Comparison of ENCODE assay signal across 22 cellular contexts in genomic region chr22:40067639-40068038, GRCh38.
"Had no signal": no experiment of that assay in that cellular context is flagged by ENCODE, and none has a peak within 500 bp of the region (broad histone marks: within the 10 kb centered on the region; RNA-seq: fewer than 3 reads in every experiment).

No MANE protein-coding gene starts in this region.

- DNase-seq: activated CD4-positive, alpha-beta T cell treated with anti-CD3 and anti-CD28 coated beads for 1 hour; activated CD8-positive, alpha-beta memory T cell treated with anti-CD3 and anti-CD28 coated beads, Interleukin-2, amount 10 ng/mL, durations not matched to agents 7 days and 5 days; activated naive CD4-positive, alpha-beta T cell; activated T-cell treated with anti-CD3 and anti-CD28 coated beads for 4 hours; anterior cingulate cortex; body of pancreas; caudate nucleus; effector CD8-positive, alpha-beta T cell; foreskin keratinocyte; kidney glomerular epithelial cell; left lung; mammary epithelial cell; naive thymus-derived CD8-positive, alpha-beta T cell; retina; stimulated activated CD4-positive, alpha-beta T cell treated with anti-CD3 and anti-CD28 coated beads, Interleukin-4, amount 100 ng/mL, for 24 hours; T-cell; transverse colon; uterus had no signal

- H3K4me1 Mint-ChIP-seq: mesothelial cell of epicardium had no signal

- H3K27me3 Mint-ChIP-seq: activated CD8-positive, alpha-beta memory T cell treated with anti-CD3 and anti-CD28 coated beads, Interleukin-2, amount 10 ng/mL, durations not matched to agents 7 days and 5 days; dendritic cell treated with granulocyte-macrophage colony-stimulating factor and Interleukin-4, amounts not matched to agents 40 ng/mL and 50 ng/mL, for 4 days; naive thymus-derived CD8-positive, alpha-beta T cell; T-cell had no signal

- H3K27ac Mint-ChIP-seq: activated CD8-positive, alpha-beta memory T cell treated with anti-CD3 and anti-CD28 coated beads, Interleukin-2, amount 10 ng/mL, durations not matched to agents 7 days and 5 days; dendritic cell treated with granulocyte-macrophage colony-stimulating factor and Interleukin-4, amounts not matched to agents 40 ng/mL and 50 ng/mL, for 4 days; mesothelial cell of epicardium; neural progenitor cell; T-cell; T-helper 2 cell treated with Interferon-gamma antibody and Interleukin-4, amounts not matched to agents 5 μg/mL and 100 μg/mL, for 36 hours had no signal

- H3K4me3 Mint-ChIP-seq: activated CD8-positive, alpha-beta memory T cell treated with anti-CD3 and anti-CD28 coated beads, Interleukin-2, amount 10 ng/mL, durations not matched to agents 7 days and 5 days; dendritic cell treated with granulocyte-macrophage colony-stimulating factor and Interleukin-4, amounts not matched to agents 40 ng/mL and 50 ng/mL, for 4 days; mesothelial cell of epicardium; neural progenitor cell; T-helper 2 cell treated with Interferon-gamma antibody and Interleukin-4, amounts not matched to agents 5 μg/mL and 100 μg/mL, for 36 hours had no signal

- ATAC-seq: activated CD8-positive, alpha-beta memory T cell treated with anti-CD3 and anti-CD28 coated beads, Interleukin-2, amount 10 ng/mL, durations not matched to agents 7 days and 5 days; body of pancreas; foreskin keratinocyte; left lung; naive thymus-derived CD8-positive, alpha-beta T cell; T-cell had no signal

- H3K9me3 Mint-ChIP-seq: dendritic cell treated with granulocyte-macrophage colony-stimulating factor and Interleukin-4, amounts not matched to agents 40 ng/mL and 50 ng/mL, for 4 days; mesothelial cell of epicardium; naive thymus-derived CD8-positive, alpha-beta T cell; neural progenitor cell; T-cell; T-helper 2 cell treated with Interferon-gamma antibody and Interleukin-4, amounts not matched to agents 5 μg/mL and 100 μg/mL, for 36 hours had no signal

- H3K36me3 Mint-ChIP-seq: activated CD8-positive, alpha-beta memory T cell treated with anti-CD3 and anti-CD28 coated beads, Interleukin-2, amount 10 ng/mL, durations not matched to agents 7 days and 5 days; mesothelial cell of epicardium; neural progenitor cell had no signal
